ENCODE assay signal across 8 cellular contexts in genomic region chr12:39272934-39273770, GRCh38.
A peak's percentile ranks its signal among the peaks of the same experiment; 100 is the strongest.
DNase-seq lines count a peak whose midpoint lies in the region; ATAC-seq and TF ChIP-seq lines count a peak whose summit lies in the region.

No MANE protein-coding gene starts in this region.

- intact Hi-C loops in psoas muscle (cut with DNase I) = loop anchor here (5.0 to 10.0 kb wide), 2 partner anchors 946 to 948 kb away; no protein-coding TSS in a partner anchor

- H3K27me3 ChIP-seq in psoas muscle (ENCODE audit: insufficient read depth in 3 of 3, low read length in 2 of 3) = no peaks in the 10 kb centered on the region

- 19 to 23% (median 22%) methylated on average over 8 of the region's 8 CpGs for WGBS in psoas muscle, 3 donors

- TF ChIP-seq CTCF in AG09309 (IDR thresholded peaks at IDR 0.05; ENCODE audit: control insufficient read depth, insufficient read depth, low read depth, low read length, missing control alignments) (peak; percentile 65), GM10248 (IDR thresholded peaks at IDR 0.05; ENCODE audit: control extremely low read depth, extremely low read depth, low read depth, missing control alignments) (peak; percentile 59), LNCaP clone FGC (IDR thresholded peaks at IDR 0.05; ENCODE audit: control insufficient read depth, extremely low read depth, insufficient read depth) (peak; percentile 68), psoas muscle (IDR thresholded peaks at IDR 0.05) (peak; percentile 56)

- H3K27ac ChIP-seq in psoas muscle = no peak overlapping the region

- ATAC-seq in psoas muscle (no peak), GM18517 (IDR thresholded peaks at IDR 0.05; ENCODE audit: unreplicated experiment) (no peak)

- H3K4me3 ChIP-seq in AG09309 (ENCODE audit: control insufficient read depth, low read depth, low read length) (no peak overlapping the region), LNCaP clone FGC (ENCODE audit: low read depth, low read length) (no peak overlapping the region), psoas muscle (no peak overlapping the region)

- CTCF ChIA-PET in GM10248 (lab: Yijun Ruan, JAX) = interaction anchor here (0.7 to 3.1 kb wide), 37 partner anchors 9 to 1136 kb away, joined by 3 to 28 read pairs (median 4); partner anchors contain the start of gene CPNE8

- no peaks in the 10 kb centered on the region for H3K4me1 ChIP-seq in psoas muscle

- POLR2A ChIA-PET in GM10248 (lab: Yijun Ruan, JAX) = interaction anchor here (0.6 kb wide), 1 partner anchor 366 kb away, joined by 3 read pairs; no protein-coding TSS in a partner anchor

- H3K9me3 ChIP-seq in psoas muscle = no peaks in the 10 kb centered on the region

- no peaks in the 10 kb centered on the region for H3K36me3 ChIP-seq in psoas muscle (ENCODE audit: insufficient read depth in 1 of 2, low read depth in 1 of 2)

- DNase-seq in AG09309 (ENCODE audit: low read depth) (peak; percentile 4), GM10248 (ENCODE audit: extremely low spot score) (no peak), LNCaP clone FGC (ENCODE audit: low read depth) (peak; percentile 33), T1000 (lab: John Stamatoyannopoulos, UW) (peak; percentile 10), fibroblast of the conjunctiva (ENCODE audit: low read depth) (peak; percentile 17), psoas muscle (no peak)
- no peak for DNase-seq in activated effector memory CD4-positive, alpha-beta T cell treated with anti-CD3 and anti-CD28 coated beads, Interleukin-2, amount 50 U/mL, for 16 hours

Comparison
In these comparisons a context has a peak if more than half of its experiments do, and no peak if none do; other contexts are left out.
1. DNase-seq: peak in AG09309 (single experiment), LNCaP clone FGC (single experiment), T1000 (single experiment) and fibroblast of the conjunctiva (single experiment); none in GM10248 (single experiment), psoas muscle (0 of 2) and activated effector memory CD4-positive, alpha-beta T cell treated with anti-CD3 and anti-CD28 coated beads, Interleukin-2, amount 50 U/mL, for 16 hours (single experiment).
2. Peak in every context shown above with its lines, with median percentiles within 50 percentile points of each other: CTCF ChIP-seq.